ENCODE assay signal across 8 cellular contexts in genomic region chr7:108526768-108527017, GRCh38. TPM values are rescaled to one million over a fixed set of nuclear protein-coding genes. Genes with fewer than 3 reads are reported as not detected.
DNase-seq lines count a peak whose midpoint lies in the region; ATAC-seq and TF ChIP-seq lines count a peak whose summit lies in the region.

No MANE protein-coding gene starts in this region.

- no peaks in the 10 kb centered on the region for H3K36me3 Mint-ChIP-seq in neural crest cell (ENCODE audit: low read depth)

- no peaks in the 10 kb centered on the region for H3K27me3 Mint-ChIP-seq in neural crest cell (ENCODE audit: low read depth)

- H3K9me3 Mint-ChIP-seq in neural crest cell: no peaks in the 10 kb centered on the region

- H3K36me3 ChIP-seq in BLaER1: no peaks in the 10 kb centered on the region
- H3K36me3 ChIP-seq in NT2/D1 (ENCODE audit: insufficient read depth, insufficient read length, low read length): no peaks in the 10 kb centered on the region
- no peaks in the 10 kb centered on the region for H3K36me3 ChIP-seq in effector memory CD4-positive, alpha-beta T cell (ENCODE audit: control insufficient read depth, insufficient read depth, low read length)

- no peaks in the 10 kb centered on the region for H3K27me3 ChIP-seq in BLaER1
- H3K27me3 ChIP-seq in NT2/D1 (ENCODE audit: insufficient read depth, insufficient read length): no peaks in the 10 kb centered on the region
- no peaks in the 10 kb centered on the region for H3K27me3 ChIP-seq in effector memory CD4-positive, alpha-beta T cell (replicated peaks; ENCODE audit: control insufficient read depth, insufficient read depth, low read length, poor library complexity, severe bottlenecking)

- H3K4me1 ChIP-seq in BLaER1 (peaks cover 23% of the 10 kb centered on the region), NT2/D1 (ENCODE audit: insufficient read depth, insufficient read length) (no peaks in the 10 kb centered on the region)
- H3K4me1 ChIP-seq in effector memory CD4-positive, alpha-beta T cell (ENCODE audit: control insufficient read depth, insufficient read depth, low read length, poor library complexity, severe bottlenecking): peaks cover 6% of the 10 kb centered on the region

- peak overlapping the region; percentile 69 for H3K27ac ChIP-seq in BLaER1
- peak overlapping the region; percentile 97 for H3K27ac ChIP-seq in effector memory CD4-positive, alpha-beta T cell (ENCODE audit: insufficient read depth, low read length, poor library complexity, severe bottlenecking)

- TF ChIP-seq CTCF in neural crest cell (conservative IDR thresholded peaks at IDR 0.05) (no peak), omental fat pad (IDR thresholded peaks at IDR 0.05) (no peak)

- ATAC-seq in GM19351 (IDR thresholded peaks at IDR 0.05; ENCODE audit: unreplicated experiment) (no peak), omental fat pad (ENCODE audit: low FRiP score) (no peak)

- peak overlapping the region; percentile 97 for H3K27ac Mint-ChIP-seq in neural crest cell (ENCODE audit: unreplicated experiment)

- no peaks in the 10 kb centered on the region for H3K9me3 ChIP-seq in BLaER1
- H3K9me3 ChIP-seq in NT2/D1 (ENCODE audit: insufficient read depth, low read length): no peaks in the 10 kb centered on the region
- no peaks in the 10 kb centered on the region for H3K9me3 ChIP-seq in effector memory CD4-positive, alpha-beta T cell (ENCODE audit: control insufficient read depth, low read length)

- H4K20me1 ChIP-seq in BLaER1: peaks cover 19% of the 10 kb centered on the region; the same call in 1 of the 2 replicates

- H3K4me3 ChIP-seq in BLaER1 (peak overlapping the region; percentile 84), NT2/D1 (ENCODE audit: insufficient read length, low read depth) (peak overlapping the region; percentile 78)
- H3K4me3 ChIP-seq in effector memory CD4-positive, alpha-beta T cell (ENCODE audit: insufficient read depth, low read depth, low read length, poor library complexity, severe bottlenecking): peak overlapping the region; percentile 71

- peaks cover 27% of the 10 kb centered on the region for H3K4me1 Mint-ChIP-seq in neural crest cell

- no peak for DNase-seq in NT2/D1 (ENCODE audit: low read depth, low spot score)
- DNase-seq in effector memory CD4-positive, alpha-beta T cell: no peak
- no peak for DNase-seq in neural crest cell (ENCODE audit: low read depth, low spot score)
- DNase-seq in mesenteric fat pad (ENCODE audit: low spot score): no peak
- no peak for DNase-seq in germinal center (ENCODE audit: low spot score)
- no peak for DNase-seq in omental fat pad (ENCODE audit: low spot score)

- H3K4me3 Mint-ChIP-seq in neural crest cell: peak overlapping the region; percentile 94

- peak overlapping the region; percentile 72 for H3K4me2 ChIP-seq in BLaER1

- H3K9ac ChIP-seq in BLaER1 (peak overlapping the region; percentile 78), NT2/D1 (ENCODE audit: insufficient read length, low read depth) (peak overlapping the region; percentile 84)

RNA-seq across cellular contexts. Expression of gene PNPLA8, which starts 0.8 kb away (rescaled TPM):
- total RNA-seq in neural crest cell (11.5 and 12.1 TPM in 2 replicates), mesenteric fat pad (40.4 TPM), omental fat pad (10 to 100 TPM; 38.8 to 80.6 (median 60.4) TPM)

RNA-seq across cellular contexts. Expression of gene THAP5, which starts 42.8 kb away (rescaled TPM):
- total RNA-seq in neural crest cell: 28.2 and 31.9 TPM in 2 replicates
- total RNA-seq in mesenteric fat pad: 10.2 TPM
- 10 to 100 TPM; 12.6 to 24.7 (median 15.7) TPM for total RNA-seq in omental fat pad

RNA-seq across cellular contexts. Expression of gene DNAJB9, which starts 43.0 kb away (rescaled TPM):
- total RNA-seq in neural crest cell: 9.5 and 10.0 TPM in 2 replicates
- total RNA-seq in mesenteric fat pad: 31.9 TPM
- total RNA-seq in omental fat pad: 100 to 1,000 TPM in 1 of 4 donors, 10 to 100 TPM in 3; 28.5 to 136 (median 56.6) TPM
